In the genomic region with DNA sequence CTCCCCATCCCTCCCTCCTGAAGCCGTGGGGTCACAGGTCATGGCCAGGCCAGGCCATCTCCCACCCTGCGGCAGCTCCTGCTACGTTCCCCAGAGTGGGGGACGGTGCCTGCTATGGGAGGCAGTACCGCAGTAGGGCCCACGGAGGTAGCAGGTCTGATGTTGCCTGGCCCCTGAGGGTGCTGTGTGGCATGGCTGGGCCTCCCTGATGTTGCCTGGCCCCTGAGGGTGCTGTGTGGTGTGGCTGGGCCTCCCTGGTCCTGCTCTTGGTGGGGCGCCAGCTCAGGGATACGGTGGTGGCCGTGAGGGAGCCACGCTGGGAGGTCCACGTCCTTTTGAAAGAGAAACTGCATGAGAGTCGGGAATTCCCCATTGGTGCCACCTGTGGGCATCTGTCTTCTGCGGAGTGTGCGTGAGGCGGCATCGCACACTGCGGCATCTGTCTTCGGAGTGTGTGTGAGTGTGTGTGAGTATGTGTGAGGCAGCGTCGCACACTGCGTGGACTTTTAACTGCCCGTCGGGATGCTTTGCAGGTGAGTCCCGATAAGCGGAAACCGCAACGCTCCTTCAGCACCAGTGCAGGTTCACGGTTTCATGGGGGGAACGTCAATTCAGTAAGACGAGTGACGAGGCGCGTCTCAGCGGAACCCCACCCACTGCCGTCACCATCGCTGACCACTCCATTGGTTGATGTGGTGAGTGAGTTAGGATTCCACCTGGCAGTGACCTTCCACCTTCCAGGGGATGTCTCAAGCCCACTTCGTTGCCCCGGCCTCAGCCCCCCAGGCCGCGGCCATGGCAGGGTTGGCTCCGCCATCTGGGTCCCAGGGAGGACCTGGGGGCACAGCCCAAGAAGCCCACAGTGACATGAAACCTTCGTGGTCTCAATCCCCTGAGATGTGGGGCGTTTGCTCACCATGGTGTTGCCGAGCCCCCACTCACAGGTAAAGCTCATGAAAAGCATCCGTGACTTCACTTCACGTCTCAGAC, we compare ENCODE assay signal across 20 cellular contexts. TPM values are rescaled to one million over a fixed set of nuclear protein-coding genes. Genes with fewer than 3 reads are reported as not detected.
DNase-seq lines count a peak whose midpoint lies in the region; ATAC-seq and TF ChIP-seq lines count a peak whose summit lies in the region.
"Had no signal": no experiment of that assay in that cellular context is flagged by ENCODE, and none has a peak within 500 bp of the region (broad histone marks: within the 10 kb centered on the region; RNA-seq: fewer than 3 reads in every experiment).

No MANE protein-coding gene starts in this region.

- H3K36me3 ChIP-seq in heart left ventricle (no peaks in the 10 kb centered on the region), parathyroid adenoma (ENCODE audit: control insufficient read depth, insufficient read depth, low read length) (no peaks in the 10 kb centered on the region), vagina (no peaks in the 10 kb centered on the region)
- H3K36me3 ChIP-seq: HAP-1, uterus had no signal

- intact Hi-C loops in heart left ventricle (cut with DNase I) (no loop called here), cardiac septum (cut with DNase I) (no loop called here), left cardiac atrium (cut with DNase I) (no loop called here), vagina (cut with DNase I) (no loop called here)

- ATAC-seq in heart left ventricle: no peak
- ATAC-seq in left cardiac atrium: no peak
- no peak for ATAC-seq in GM21786 (IDR thresholded peaks at IDR 0.05; ENCODE audit: unreplicated experiment)
- ATAC-seq: A549; SK-N-SH treated with all-trans-retinoic acid at 6 μM for 48 hours; stimulated activated naive B cell treated with anti-CD40 and anti-IgM and Interleukin-4, amounts not matched to agents 10 μg/mL and 1 μg/mL and 100 μg/mL, for 72 hours had no signal

- H3K4me1 ChIP-seq in heart left ventricle: peaks cover 0 to 5% (median 0%) of the 10 kb centered on the region in 12 donors
- H3K4me1 ChIP-seq in parathyroid adenoma: no peaks in the 10 kb centered on the region
- H3K4me1 ChIP-seq in vagina: peaks cover 7% of the 10 kb centered on the region
- H3K4me1 ChIP-seq: A549, HAP-1, uterus had no signal

- TF ChIP-seq POLR2A in heart left ventricle (IDR thresholded peaks at IDR 0.05) (no peak), vagina (IDR thresholded peaks at IDR 0.05) (no peak)

- no peaks in the 10 kb centered on the region for H3K79me2 ChIP-seq in parathyroid adenoma

- peak overlapping the region in 10 of 12 donors; percentile 18 to 60 (median 44) for H3K4me3 ChIP-seq in heart left ventricle
- H3K4me3 ChIP-seq in parathyroid adenoma (ENCODE audit: low read depth, low read length): peak overlapping the region; percentile 62
- H3K4me3 ChIP-seq in vagina: peak overlapping the region; percentile 31 to 47
- H3K4me3 ChIP-seq: A549, HAP-1 had no signal

- peak overlapping the region; percentile 11 for H2AFZ ChIP-seq in parathyroid adenoma

- H3K9ac ChIP-seq in parathyroid adenoma: no peak overlapping the region

- H3K27ac ChIP-seq in heart left ventricle (no peak overlapping the region), parathyroid adenoma (no peak overlapping the region), vagina (no peak overlapping the region)
- H3K27ac ChIP-seq: A549, uterus had no signal

- DNase-seq in heart left ventricle (peak in 3 of 5 donors; percentile 14 to 53 (median 19)), cardiac septum (ENCODE audit: low spot score) (no peak), left cardiac atrium (peak; percentile 13), vagina (ENCODE audit: extremely low spot score in 2 of 2) (no peak), NOMO-1 treated with DMSO at 0.1 percent for 48 hours (lab: John Stamatoyannopoulos, UW; ENCODE audit: unreplicated experiment) (no peak), GOT3 (lab: John Stamatoyannopoulos, UW) (no peak)
- DNase-seq: activated naive CD4-positive, alpha-beta T cell treated with anti-CD3 and anti-CD28 coated beads for 36 hours; cortex of kidney; Kasumi-1; NCI-H1105 treated with DMSO at 0.1 percent for 48 hours; NCI-H2171; NCI-H748 treated with DMSO at 0.1 percent for 48 hours; stimulated activated CD4-positive, alpha-beta T cell treated with anti-CD3 and anti-CD28 coated beads, Interleukin-15, amount 100 ng/mL, for 24 hours; stimulated activated naive B cell treated with anti-CD40 and anti-IgM and Interleukin-4, amounts not matched to agents 10 μg/mL and 1 μg/mL and 100 μg/mL, for 72 hours; uterus had no signal

- H3K27me3 ChIP-seq in heart left ventricle: peaks cover 0 to 23% (median 0%) of the 10 kb centered on the region in 9 donors
- no peaks in the 10 kb centered on the region for H3K27me3 ChIP-seq in parathyroid adenoma (ENCODE audit: control insufficient read depth, insufficient read depth, low read length)
- H3K27me3 ChIP-seq in vagina: no peaks in the 10 kb centered on the region
- H3K27me3 ChIP-seq: uterus had no signal

- peak overlapping the region; percentile 83 for H3K4me2 ChIP-seq in parathyroid adenoma (ENCODE audit: low read length)
- H3K4me2 ChIP-seq: A549 had no signal

- no peaks in the 10 kb centered on the region for H3K9me3 ChIP-seq in heart left ventricle
- no peaks in the 10 kb centered on the region for H3K9me3 ChIP-seq in parathyroid adenoma (ENCODE audit: control insufficient read depth, low read length)
- H3K9me3 ChIP-seq in vagina: no peaks in the 10 kb centered on the region
- H3K9me3 ChIP-seq: A549, HAP-1, uterus had no signal

- 89 to 92% (median 90%) methylated on average over 45 to 46 of the region's 46 CpGs for whole genome bisulfite sequencing in heart left ventricle, 4 donors

- no peak for TF ChIP-seq CTCF in heart left ventricle (IDR thresholded peaks at IDR 0.05)
- no peak for TF ChIP-seq CTCF in parathyroid adenoma (IDR thresholded peaks at IDR 0.05)
- TF ChIP-seq CTCF in vagina (IDR thresholded peaks at IDR 0.05): no peak

RNA-seq across cellular contexts. Expression of gene CFAP46, which starts 51.2 kb away (rescaled TPM):
- 1 to 10 TPM in 5 of 9 donors, under 1 TPM in 4; 0.61 to 1.8 (median 1.1) TPM for total RNA-seq in heart left ventricle
- polyA plus RNA-seq in heart left ventricle: under 1 TPM; 0.62 to 0.65 TPM
- total RNA-seq in cardiac septum: 0.94 TPM
- total RNA-seq in left cardiac atrium: 1 to 10 TPM; 1.2 to 1.7 TPM
- not detected for total RNA-seq in vagina
- total RNA-seq: activated naive CD4-positive, alpha-beta T cell treated with anti-CD3 and anti-CD28 coated beads for 36 hours had no signal

Comparison
In these comparisons a context has a peak if more than half of its experiments do, and no peak if none do; other contexts are left out.
1. DNase-seq: peak in heart left ventricle (3 of 5) and left cardiac atrium (single experiment); none in cardiac septum (single experiment), vagina (0 of 2), NOMO-1 treated with DMSO at 0.1 percent for 48 hours (single experiment) and GOT3 (single experiment).
2. Peak in every context shown above with its lines, with median percentiles within 50 percentile points of each other: H3K4me3 ChIP-seq.